ENCODE assay signal across 8 cellular contexts in genomic region chr2:105744909-105745853, GRCh38. TPM values are rescaled to one million over a fixed set of nuclear protein-coding genes. Genes with fewer than 3 reads are reported as not detected.
DNase-seq lines count a peak whose midpoint lies in the region; ATAC-seq, FAIRE-seq and TF ChIP-seq lines count a peak whose summit lies in the region.

NCK2 (plus strand) TSS chr2:105744912; CDS start chr2:105855064, 110,152 bp downstream.

- peak; percentile 40 for DNase-seq in Calu3
- DNase-seq in GM19239 (ENCODE audit: insufficient read length, low spot score) = peak; percentile 21
- DNase-seq in dermis microvascular lymphatic vessel endothelial cell (ENCODE audit: low read depth in 2 of 2) = peak in 1 of 2 donors; percentile 39
- no peak for DNase-seq in lower leg skin (ENCODE audit: low spot score in 2 of 2)
- peak in 1 of 2 donors; percentile 76 for DNase-seq in suprapubic skin (ENCODE audit: low spot score in 2 of 2)
- no peak for DNase-seq in cerebellar nuclear complex (lab: John Stamatoyannopoulos, UW)

- peak within 1 kb of the TSS; percentile 93 for H3K27ac ChIP-seq in suprapubic skin

- no peak for TF ChIP-seq EP300 in suprapubic skin (IDR thresholded peaks at IDR 0.05)

- TF ChIP-seq CTCF in Calu3 (IDR thresholded peaks at IDR 0.05; ENCODE audit: unreplicated experiment) = no peak
- no peak for TF ChIP-seq CTCF in lower leg skin (IDR thresholded peaks at IDR 0.05)
- TF ChIP-seq CTCF in suprapubic skin (IDR thresholded peaks at IDR 0.05) = no peak

- H3K36me3 ChIP-seq in suprapubic skin = no peaks in the 10 kb centered on the region

- peaks cover 53% of the 10 kb centered on the region for H3K4me1 ChIP-seq in suprapubic skin

- no peaks in the 10 kb centered on the region for H3K9me3 ChIP-seq in suprapubic skin

- H3K36me3 Mint-ChIP-seq in Calu3 (ENCODE audit: insufficient read depth, unreplicated experiment) = peaks cover 46% of the 10 kb centered on the region
- H3K36me3 Mint-ChIP-seq in T-helper 1 cell treated with Interleukin-12 subunit alpha and Interleukin-12 subunit beta and Interleukin-4 antibody, amounts not matched to agents 30 μg/mL and 1 μg/mL, for 36 hours (ENCODE audit: low read depth) = peaks cover 40% of the 10 kb centered on the region

- H3K4me3 Mint-ChIP-seq in Calu3 (ENCODE audit: low read depth, unreplicated experiment) = peak within 1 kb of the TSS; percentile 86
- peak within 1 kb of the TSS; percentile 95 for H3K4me3 Mint-ChIP-seq in T-helper 1 cell treated with Interleukin-12 subunit alpha and Interleukin-12 subunit beta and Interleukin-4 antibody, amounts not matched to agents 30 μg/mL and 1 μg/mL, for 36 hours

- H3K4me1 Mint-ChIP-seq in Calu3 (ENCODE audit: low read depth, unreplicated experiment) = peaks cover 40% of the 10 kb centered on the region
- H3K4me1 Mint-ChIP-seq in T-helper 1 cell treated with Interleukin-12 subunit alpha and Interleukin-12 subunit beta and Interleukin-4 antibody, amounts not matched to agents 30 μg/mL and 1 μg/mL, for 36 hours (ENCODE audit: low read depth) = peaks cover 74% of the 10 kb centered on the region

- peak within 1 kb of the TSS; percentile 94 for H3K27ac Mint-ChIP-seq in Calu3 (ENCODE audit: unreplicated experiment)
- H3K27ac Mint-ChIP-seq in T-helper 1 cell treated with Interleukin-12 subunit alpha and Interleukin-12 subunit beta and Interleukin-4 antibody, amounts not matched to agents 30 μg/mL and 1 μg/mL, for 36 hours = peak within 1 kb of the TSS; percentile 95

- H3K27me3 Mint-ChIP-seq in Calu3 (ENCODE audit: unreplicated experiment) = peaks cover 7% of the 10 kb centered on the region
- no peaks in the 10 kb centered on the region for H3K27me3 Mint-ChIP-seq in T-helper 1 cell treated with Interleukin-12 subunit alpha and Interleukin-12 subunit beta and Interleukin-4 antibody, amounts not matched to agents 30 μg/mL and 1 μg/mL, for 36 hours (ENCODE audit: low read depth)

- TF ChIP-seq POLR2A in lower leg skin (IDR thresholded peaks at IDR 0.05) = no peak
- TF ChIP-seq POLR2A in suprapubic skin (IDR thresholded peaks at IDR 0.05) = no peak

- ATAC-seq in HG03196 (IDR thresholded peaks at IDR 0.05; ENCODE audit: unreplicated experiment) = peak; percentile 9

- FAIRE-seq in GM19239 (lab: Jason Lieb, UNC) = no peak

- BruUV-seq in Calu3 (replicated peaks; lab: Mats Ljungman, UMichigan) = no TSS peak

- intact Hi-C loops in Calu3 (cut with micrococcal nuclease; ENCODE audit: unreplicated experiment) = loop anchor here (5.0 to 10.0 kb wide), 3 partner anchors 137 to 342 kb away; no protein-coding TSS in a partner anchor
- intact Hi-C loops in lower leg skin (cut with DNase I; ENCODE audit: low total_unique reads) = no loop called here

- CTCF ChIA-PET in Calu3 (lab: Charles Lee) = interaction anchor here (0.6 to 1.7 kb wide), 6 partner anchors 121 to 221 kb away, joined by 3 to 6 read pairs (median 3); no protein-coding TSS in a partner anchor

- H3K9me3 Mint-ChIP-seq in Calu3 (ENCODE audit: low read depth, unreplicated experiment) = no peaks in the 10 kb centered on the region
- no peaks in the 10 kb centered on the region for H3K9me3 Mint-ChIP-seq in T-helper 1 cell treated with Interleukin-12 subunit alpha and Interleukin-12 subunit beta and Interleukin-4 antibody, amounts not matched to agents 30 μg/mL and 1 μg/mL, for 36 hours

- H3K4me3 ChIP-seq in lower leg skin (ENCODE audit: low read depth, poor library complexity, severe bottlenecking) = peak within 1 kb of the TSS; percentile 89
- H3K4me3 ChIP-seq in suprapubic skin = peak within 1 kb of the TSS; percentile 81

- no peaks in the 10 kb centered on the region for H3K27me3 ChIP-seq in suprapubic skin

- WGBS in lower leg skin, 2 donors = 1% methylated on average over 22 to 40 of the region's 119 CpGs
- WGBS in suprapubic skin = 0% methylated on average over 35 of the region's 119 CpGs

RNA-seq across cellular contexts. Expression of gene NCK2, which starts in this region (rescaled TPM):
- total RNA-seq in Calu3 (2022) (88.6 and 96.9 TPM in 2 replicates), dermis microvascular lymphatic vessel endothelial cell (35.8 and 54.5 TPM in 2 replicates), lower leg skin (10 to 100 TPM; 56.1 to 69.6 (median 58.7) TPM), suprapubic skin (10 to 100 TPM; 40.1 to 59.4 (median 49.2) TPM)

Comparison
In these comparisons a context has a peak if more than half of its experiments do, and no peak if none do; other contexts are left out.
1. DNase-seq: peak in Calu3 (single experiment) and GM19239 (single experiment); none in lower leg skin (0 of 2) and cerebellar nuclear complex (0 of 2).